8 cellular contexts compared by ENCODE assay signal in genomic region chr2:131802351-131802836, GRCh38.
A peak's percentile ranks its signal among the peaks of the same experiment; 100 is the strongest.
DNase-seq lines count a peak whose midpoint lies in the region; ATAC-seq, FAIRE-seq and TF ChIP-seq lines count a peak whose summit lies in the region.
"Not testable (repeated sequence)": the region's sequence is repeated elsewhere in the genome, so short reads cannot be mapped to it uniquely, and the experiment has no call there.

No MANE protein-coding gene starts in this region.

- in situ Hi-C loops in IMR-90 (cut with MboI; ENCODE audit: low sequenced_read_pairs), result loop anchor here (25.0 kb wide), 1 partner anchor 390 kb away; no protein-coding TSS in a partner anchor
- in situ Hi-C loops in SK-MEL-5 (cut with HindIII; ENCODE audit: low pct_unique_long_range_greater_than_20kb, low sequenced_read_pairs), result not testable (repeated sequence)

- peak overlapping the region; percentile 91 for H3K4me3 Mint-ChIP-seq in type B pancreatic cell

- H4K20me1 ChIP-seq in IMR-90 (ENCODE audit: insufficient read depth, low read length); endothelial cell of umbilical vein (replicated peaks; ENCODE audit: control insufficient read depth, extremely low read depth, insufficient read depth, low read length): not testable (repeated sequence)

- H3K27ac Mint-ChIP-seq in type B pancreatic cell, result peak overlapping the region; percentile 67

- not testable (repeated sequence) for H3K18ac ChIP-seq in IMR-90 (ENCODE audit: low read depth, low read length)

- not testable (repeated sequence) for H3K9me3 ChIP-seq in IMR-90 (ENCODE audit: control insufficient read depth, insufficient read depth, low read length); endothelial cell of umbilical vein (replicated peaks; ENCODE audit: control insufficient read depth, insufficient read depth, low read length)

- not testable (repeated sequence) for H3K23ac ChIP-seq in IMR-90 (ENCODE audit: low read depth, low read length)

- H2AFZ ChIP-seq in IMR-90 (replicated peaks; ENCODE audit: low read length, poor library complexity), result peak overlapping the region; percentile 65
- H2AFZ ChIP-seq in endothelial cell of umbilical vein (ENCODE audit: low read depth, low read length), result peak overlapping the region; percentile 73

- H2BK120ac ChIP-seq in IMR-90 (ENCODE audit: low read depth, low read length), result not testable (repeated sequence)

- dilution Hi-C loops in IMR-90 (cut with HindIII; ENCODE audit: low sequenced_read_pairs, unreplicated experiment); endothelial cell of umbilical vein (cut with MboI; ENCODE audit: extremely low pct_ligation_motif_present, low sequenced_read_pairs): not testable (repeated sequence)

- H3K9ac ChIP-seq in IMR-90 (ENCODE audit: low read depth, low read length); endothelial cell of umbilical vein (replicated peaks; ENCODE audit: extremely low read depth, insufficient read depth, low read length): not testable (repeated sequence)

- not testable (repeated sequence) for H3K36me3 ChIP-seq in IMR-90 (ENCODE audit: control insufficient read depth, insufficient read depth, low read length); endothelial cell of umbilical vein (ENCODE audit: control insufficient read depth in 2 of 2, extremely low read depth in 1 of 2, insufficient read depth in 2 of 2, low read length in 2 of 2)

- not testable (repeated sequence) for H3K9me3 Mint-ChIP-seq in type B pancreatic cell

- intact Hi-C loops in IMR-90 (cut with micrococcal nuclease) (loop anchor here (1.0 to 5.0 kb wide), 3 partner anchors 128 to 650 kb away; partner anchors contain the start of gene MZT2A), endothelial cell of umbilical vein (cut with micrococcal nuclease) (loop anchor here (1.0 kb wide), 2 partner anchors 128 to 389 kb away; no protein-coding TSS in a partner anchor)

- H3K27me3 ChIP-seq in IMR-90 (ENCODE audit: control insufficient read depth, insufficient read depth, low read length); endothelial cell of umbilical vein (ENCODE audit: control insufficient read depth in 2 of 2, insufficient read depth in 2 of 2, low read length in 2 of 2): not testable (repeated sequence)

- H2BK20ac ChIP-seq in IMR-90 (ENCODE audit: low read depth, low read length), result not testable (repeated sequence)

- not testable (repeated sequence) for H3K36me3 Mint-ChIP-seq in type B pancreatic cell

- not testable (repeated sequence) for H3K27me3 Mint-ChIP-seq in type B pancreatic cell

- not testable (repeated sequence) for TF ChIP-seq CTCF in IMR-90 (conservative IDR thresholded peaks at IDR 0.05; ENCODE audit: low read depth, low read length); endothelial cell of umbilical vein (IDR thresholded peaks at IDR 0.05; ENCODE audit: extremely low read depth in 1 of 2, insufficient read depth in 1 of 2, low read depth in 1 of 2, low read length in 2 of 2); type B pancreatic cell (conservative IDR thresholded peaks at IDR 0.05)

- H3K4me2 ChIP-seq in IMR-90 (ENCODE audit: low read depth, low read length), result peak overlapping the region; percentile 70; the same call in 1 of the 2 replicates
- H3K4me2 ChIP-seq in endothelial cell of umbilical vein (ENCODE audit: insufficient read depth, low read length), result peak overlapping the region; percentile 59

- not testable (repeated sequence) for H3K4ac ChIP-seq in IMR-90 (ENCODE audit: low read depth, low read length)

- not testable (repeated sequence) for H3K79me2 ChIP-seq in endothelial cell of umbilical vein (ENCODE audit: control insufficient read depth, insufficient read depth, low read length)

- POLR2A ChIA-PET in IMR-90 (lab: Charles Lee; ENCODE audit: unreplicated experiment); endothelial cell of umbilical vein (lab: Charles Lee): not testable (repeated sequence)

- peak; percentile 79 for ATAC-seq in IMR-90 (ENCODE audit: low read depth)
- ATAC-seq in left lobe of liver, result peak; percentile 52

- not testable (repeated sequence) for BruUV-seq in IMR-90 (replicated peaks; lab: Mats Ljungman, UMichigan); endothelial cell of umbilical vein (replicated peaks; lab: Mats Ljungman, UMichigan)

- H3K4me1 Mint-ChIP-seq in type B pancreatic cell (ENCODE audit: unreplicated experiment), result not testable (repeated sequence)

- not testable (repeated sequence) for H3K9me1 ChIP-seq in IMR-90 (ENCODE audit: insufficient read depth, low read length); endothelial cell of umbilical vein (replicated peaks; ENCODE audit: control insufficient read depth, extremely low read depth, insufficient read depth, low read length)

- not testable (repeated sequence) for H2AK9ac ChIP-seq in IMR-90 (replicated peaks; ENCODE audit: low read depth, low read length, poor library complexity)

- not testable (repeated sequence) for H3K79me1 ChIP-seq in IMR-90 (ENCODE audit: low read depth in 1 of 2, low read length in 2 of 2)

- peak overlapping the region; percentile 25 for H3K4me3 ChIP-seq in IMR-90 (ENCODE audit: insufficient read depth, low read depth, low read length)
- peak overlapping the region; percentile 7 to 54 (median 41) for H3K4me3 ChIP-seq in endothelial cell of umbilical vein (replicated peaks in 1 of 3; ENCODE audit: insufficient read depth in 1 of 3, low read depth in 1 of 3, low read length in 3 of 3)
- H3K4me3 ChIP-seq in skeletal muscle cell (ENCODE audit: low read depth, low read length), result peak overlapping the region; percentile 53

- not testable (repeated sequence) for H4K8ac ChIP-seq in IMR-90 (ENCODE audit: low read depth in 2 of 2, low read length in 2 of 2)

- TF ChIP-seq RAD21 in IMR-90 (IDR thresholded peaks at IDR 0.05; ENCODE audit: low read length), result not testable (repeated sequence)

- H2BK15ac ChIP-seq in IMR-90 (ENCODE audit: low read depth, low read length), result not testable (repeated sequence)

- DNase-seq in GM03348 (ENCODE audit: low spot score) (peak; percentile 20), IMR-90 (peak; percentile 0), SK-MEL-5 (ENCODE audit: low read depth, low spot score) (peak; percentile 57), endothelial cell of umbilical vein (ENCODE audit: low read depth, low spot score) (peak; percentile 44), skeletal muscle cell (ENCODE audit: low read depth) (peak; percentile 4), type B pancreatic cell (ENCODE audit: extremely low spot score, unreplicated experiment) (peak; percentile 80)
- DNase-seq in activated effector memory CD4-positive, alpha-beta T cell treated with anti-CD3 and anti-CD28 coated beads, Interleukin-2, amount 50 U/mL, for 16 hours, result peak; percentile 75
- DNase-seq in left lobe of liver (ENCODE audit: low spot score), result not testable (repeated sequence)

- FAIRE-seq in endothelial cell of umbilical vein (lab: Jason Lieb, UNC), result not testable (repeated sequence)

- not testable (repeated sequence) for H3K27ac ChIP-seq in IMR-90 (ENCODE audit: insufficient read depth, low read length); endothelial cell of umbilical vein (ENCODE audit: insufficient read depth, low read depth, low read length)

- not testable (repeated sequence) for H4K91ac ChIP-seq in IMR-90 (ENCODE audit: insufficient read depth, low read depth, low read length)

- not testable (repeated sequence) for H3K14ac ChIP-seq in IMR-90 (replicated peaks; ENCODE audit: low read depth, low read length)

- not testable (repeated sequence) for H2AK5ac ChIP-seq in IMR-90 (ENCODE audit: low read depth, low read length)

- H3K56ac ChIP-seq in IMR-90 (ENCODE audit: extremely low read depth, insufficient read depth, low read length), result not testable (repeated sequence)

- H4K5ac ChIP-seq in IMR-90 (ENCODE audit: low read depth, low read length), result not testable (repeated sequence)

- not testable (repeated sequence) for H3K4me1 ChIP-seq in IMR-90 (ENCODE audit: control insufficient read depth, insufficient read depth, low read length); endothelial cell of umbilical vein (ENCODE audit: control insufficient read depth, extremely low read depth, insufficient read depth, low read length)

- CTCF ChIA-PET in IMR-90 (lab: Yijun Ruan, JAX), result interaction anchor here (1.0 to 1.6 kb wide), 5 partner anchors 120 to 637 kb away, joined by 3 to 6 read pairs (median 4); no protein-coding TSS in a partner anchor
- CTCF ChIA-PET in endothelial cell of umbilical vein (lab: Charles Lee), result interaction anchor here (0.6 to 2.9 kb wide), 9 partner anchors 112 to 649 kb away, joined by 3 to 49 read pairs (median 5); no protein-coding TSS in a partner anchor

- 16% methylated on average over 9 of the region's 34 CpGs; no CpG with 5 or more reads in 1 of the 2 experiments for WGBS in IMR-90 (ENCODE audit: extremely low coverage in 2 of 2, insufficient read length in 1 of 2), 2 experiments

- not testable (repeated sequence) for TF ChIP-seq POLR2A in IMR-90 (IDR thresholded peaks at IDR 0.05; ENCODE audit: low read depth, low read length); endothelial cell of umbilical vein (IDR thresholded peaks at IDR 0.05; ENCODE audit: low read depth, low read length)

- not testable (repeated sequence) for H2BK5ac ChIP-seq in IMR-90 (ENCODE audit: low read depth, low read length, poor library complexity, severe bottlenecking)
